ENCODE assay signal across 2 cellular contexts in genomic region chr20:45329497-45330319, GRCh38.
A peak's percentile ranks its signal among the peaks of the same experiment; 100 is the strongest.
TF ChIP-seq lines count a peak whose summit lies in the region.

No MANE protein-coding gene starts in this region.

TF ChIP-seq in H1, 55 proteins besides CTCF, POLR2A, EP300 and RAD21:
- no peak for TF ChIP-seq RXRA (IDR thresholded peaks at IDR 0.05; ENCODE audit: insufficient read depth, low read depth, low read length)
- peak; percentile 62; the same call in 1 of the 2 replicates for TF ChIP-seq KDM1A (IDR thresholded peaks at IDR 0.05; ENCODE audit: borderline replicate concordance, low read length)
- no peak for TF ChIP-seq ATF2 (IDR thresholded peaks at IDR 0.05; ENCODE audit: low read length)
- no peak for TF ChIP-seq RBBP5 (IDR thresholded peaks at IDR 0.05; ENCODE audit: borderline replicate concordance, low read depth, low read length)

TF ChIP-seq in liver, 16 proteins besides CTCF, POLR2A, EP300 and RAD21:
- TF ChIP-seq JUND (IDR thresholded peaks at IDR 0.05) (no peak), SP1 (IDR thresholded peaks at IDR 0.05) (peak; percentile 7)
